Comparison of ENCODE assay signal across 1 cellular context in the genomic region with DNA sequence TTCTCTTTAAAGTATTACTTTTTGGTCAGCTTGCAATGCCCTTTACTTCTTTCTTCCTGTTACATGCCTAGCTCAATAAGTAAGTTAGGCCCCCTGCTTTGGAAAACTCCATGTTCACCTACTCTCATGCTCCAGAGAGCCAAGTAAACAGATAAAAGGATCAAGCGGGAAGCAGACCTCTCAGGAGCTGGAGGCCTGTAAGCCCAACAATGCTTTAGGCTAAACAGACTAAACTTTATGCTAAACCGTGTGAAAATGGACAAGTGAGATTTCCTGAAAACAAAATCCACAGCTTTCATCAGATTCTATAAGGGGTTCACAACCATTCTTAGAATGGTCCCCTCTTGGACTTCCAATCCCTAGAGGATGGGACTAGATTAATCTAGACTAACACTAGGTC.
TF ChIP-seq lines count a peak whose summit lies in the region.

No MANE protein-coding gene starts in this region.

TF ChIP-seq in endothelial cell of umbilical vein, 7 proteins besides CTCF, POLR2A, EP300 and RAD21:
- TF ChIP-seq, protein P1, sequence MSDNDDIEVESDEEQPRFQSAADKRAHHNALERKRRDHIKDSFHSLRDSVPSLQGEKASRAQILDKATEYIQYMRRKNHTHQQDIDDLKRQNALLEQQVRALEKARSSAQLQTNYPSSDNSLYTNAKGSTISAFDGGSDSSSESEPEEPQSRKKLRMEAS (IDR thresholded peaks at IDR 0.05; ENCODE audit: insufficient read depth, insufficient read length) = no peak
- TF ChIP-seq POLR2AphosphoS5 (IDR thresholded peaks at IDR 0.05; ENCODE audit: insufficient read depth, low read depth, low read length) = no peak
- no peak for TF ChIP-seq MYC (IDR thresholded peaks at IDR 0.05; ENCODE audit: low read depth, low read length)
- no peak for TF ChIP-seq GATA2 (IDR thresholded peaks at IDR 0.05; ENCODE audit: insufficient read depth, insufficient read length, low read depth, low read length)
